Comparison of ENCODE assay signal across 8 cellular contexts in genomic region chr16:27254262-27254811, GRCh38. TPM values are rescaled to one million over a fixed set of nuclear protein-coding genes. Genes with fewer than 3 reads are reported as not detected.
DNase-seq lines count a peak whose midpoint lies in the region; ATAC-seq and TF ChIP-seq lines count a peak whose summit lies in the region.

No MANE protein-coding gene starts in this region.

- H3K4me1 ChIP-seq in naive thymus-derived CD4-positive, alpha-beta T cell (ENCODE audit: control insufficient read depth in 2 of 2, insufficient read depth in 2 of 2, low read length in 2 of 2): peaks cover 4 to 32% of the 10 kb centered on the region in 2 donors

- TF ChIP-seq POLR2A in GM18505 (IDR thresholded peaks at IDR 0.05; ENCODE audit: borderline replicate concordance, extremely low read depth, insufficient read depth, insufficient read length): no peak

- CTCF ChIA-PET in naive thymus-derived CD4-positive, alpha-beta T cell (lab: Charles Lee): interaction anchor here (1.3 kb wide), 1 partner anchor 19 kb away, joined by 6 read pairs; no protein-coding TSS in a partner anchor

- peaks cover 14 to 63% (median 47%) of the 10 kb centered on the region in 5 donors for H3K36me3 Mint-ChIP-seq in naive thymus-derived CD4-positive, alpha-beta T cell

- H3K27me3 Mint-ChIP-seq in naive thymus-derived CD4-positive, alpha-beta T cell: no peaks in the 10 kb centered on the region

- H3K4me3 ChIP-seq in naive thymus-derived CD4-positive, alpha-beta T cell (ENCODE audit: low read length): no peak overlapping the region

- ATAC-seq in GM18505 (IDR thresholded peaks at IDR 0.05; ENCODE audit: unreplicated experiment): peak; percentile 69
- ATAC-seq in HG02588 (IDR thresholded peaks at IDR 0.05; ENCODE audit: unreplicated experiment): peak; percentile 59
- peak; percentile 65 for ATAC-seq in naive thymus-derived CD4-positive, alpha-beta T cell

- no peaks in the 10 kb centered on the region for H3K27me3 ChIP-seq in naive thymus-derived CD4-positive, alpha-beta T cell (ENCODE audit: control insufficient read depth in 2 of 2, insufficient read depth in 2 of 2, low read length in 2 of 2)

- DNase-seq in activated CD4-positive, CD25-positive, alpha-beta regulatory T cell treated with anti-CD3 and anti-CD28 coated beads, Interleukin-2, amount 50 U/mL, for 72 hours: peak; percentile 18
- peak in 1 of 9 donors; percentile 41 for DNase-seq in naive thymus-derived CD4-positive, alpha-beta T cell
- DNase-seq in NCI-H510A (lab: John Stamatoyannopoulos, UW) (no peak), NCI-H187 (lab: John Stamatoyannopoulos, UW) (no peak), medulla oblongata (ENCODE audit: extremely low spot score) (no peak), NOMO-1 treated with DMSO at 0.1 percent for 48 hours (lab: John Stamatoyannopoulos, UW; ENCODE audit: unreplicated experiment) (no peak)

- H3K9me3 Mint-ChIP-seq in naive thymus-derived CD4-positive, alpha-beta T cell: no peaks in the 10 kb centered on the region

- peak overlapping the region; percentile 47 for H3K27ac ChIP-seq in naive thymus-derived CD4-positive, alpha-beta T cell (ENCODE audit: low read depth, low read length)

- POLR2A ChIA-PET in naive thymus-derived CD4-positive, alpha-beta T cell (lab: Charles Lee): interaction anchor here (0.9 to 12.1 kb wide), 7 partner anchors 10 to 61 kb away, joined by 3 to 142 read pairs (median 6); partner anchors contain the start of gene NSMCE1

- intact Hi-C loops in naive thymus-derived CD4-positive, alpha-beta T cell (cut with micrococcal nuclease): loop anchor here (1.0 to 5.0 kb wide), 6 partner anchors 8 to 63 kb away; partner anchors contain the start of gene NSMCE1 (in 1 of the 2)

- H3K9me3 ChIP-seq in naive thymus-derived CD4-positive, alpha-beta T cell (ENCODE audit: control insufficient read depth in 2 of 3, low read length in 3 of 3): no peaks in the 10 kb centered on the region

- H3K27ac Mint-ChIP-seq in naive thymus-derived CD4-positive, alpha-beta T cell: peak overlapping the region; percentile 49 to 95 (median 84)

- H3K36me3 ChIP-seq in naive thymus-derived CD4-positive, alpha-beta T cell (ENCODE audit: control insufficient read depth in 2 of 3, insufficient read depth in 3 of 3, low read length in 3 of 3): peaks cover 0 to 14% (median 3%) of the 10 kb centered on the region in 3 experiments

- H3K4me1 Mint-ChIP-seq in naive thymus-derived CD4-positive, alpha-beta T cell: peaks cover 44 to 89% (median 83%) of the 10 kb centered on the region in 7 donors

- H3K4me3 Mint-ChIP-seq in naive thymus-derived CD4-positive, alpha-beta T cell: peak overlapping the region; percentile 0 to 82 (median 68)

RNA-seq across cellular contexts. Expression of gene NSMCE1, which starts 14.2 kb away (rescaled TPM):
- total RNA-seq in naive thymus-derived CD4-positive, alpha-beta T cell: 100 to 1,000 TPM in 1 of 5 experiments, 10 to 100 TPM in 4; 45.5 to 106 (median 70.2) TPM
- 100 to 1,000 TPM; 200 to 220 TPM for polyA plus RNA-seq in naive thymus-derived CD4-positive, alpha-beta T cell

RNA-seq across cellular contexts. Expression of gene KDM8, which starts 51.0 kb away (rescaled TPM):
- 10 to 100 TPM; 15.6 to 34.4 (median 19.0) TPM for total RNA-seq in naive thymus-derived CD4-positive, alpha-beta T cell
- polyA plus RNA-seq in naive thymus-derived CD4-positive, alpha-beta T cell: 10 to 100 TPM in 1 of 2 donors, 1 to 10 TPM in 1; 10.0 to 15.4 TPM

RNA-seq across cellular contexts. Expression of gene IL4R, which starts 59.4 kb away (rescaled TPM):
- 100 to 1,000 TPM; 158 to 498 (median 198) TPM for total RNA-seq in naive thymus-derived CD4-positive, alpha-beta T cell
- 100 to 1,000 TPM in 1 of 2 donors, 10 to 100 TPM in 1; 99.8 to 128 TPM for polyA plus RNA-seq in naive thymus-derived CD4-positive, alpha-beta T cell
